1 cellular context compared by ENCODE assay signal in genomic region chr16:27191352-27191924, GRCh38.
TF ChIP-seq lines count a peak whose summit lies in the region.

No MANE protein-coding gene starts in this region.

TF ChIP-seq in K562, 482 proteins besides CTCF, POLR2A, EP300 and RAD21 (continued from another document):
- TF ChIP-seq ATF2 (CRISPR knock-in tag; IDR thresholded peaks at IDR 0.05) (no peak), ZNF707 (CRISPR knock-in tag; conservative IDR thresholded peaks at IDR 0.05) (no peak), ILK (tag; IDR thresholded peaks at IDR 0.05; ENCODE audit: borderline replicate concordance, low read depth) (no peak), LCOR (CRISPR knock-in tag; IDR thresholded peaks at IDR 0.05) (no peak), USF2 (CRISPR knock-in tag; IDR thresholded peaks at IDR 0.05) (peak; percentile 55; the same call in 1 of the 2 replicates), ID3 (CRISPR knock-in tag; IDR thresholded peaks at IDR 0.05) (no peak), ID3 (tag; IDR thresholded peaks at IDR 0.05) (no peak), CEBPB (tag; IDR thresholded peaks at IDR 0.05) (peak; percentile 84), ZNF12 (CRISPR knock-in tag; IDR thresholded peaks at IDR 0.05) (no peak), NR2C2 (CRISPR knock-in tag; IDR thresholded peaks at IDR 0.05) (no peak), NR2C2 (tag; IDR thresholded peaks at IDR 0.05) (no peak), SAFB (IDR thresholded peaks at IDR 0.05; ENCODE audit: borderline replicate concordance, low read depth, low read length) (no peak), HES1 (IDR thresholded peaks at IDR 0.05; ENCODE audit: low read depth) (no peak), USF1 (CRISPR knock-in tag; IDR thresholded peaks at IDR 0.05) (peak; percentile 70), ATF4 (CRISPR knock-in tag; IDR thresholded peaks at IDR 0.05) (no peak), ZBTB33 (CRISPR knock-in tag; IDR thresholded peaks at IDR 0.05) (no peak), ATF3 (IDR thresholded peaks at IDR 0.05) (peak; percentile 73), ATF3 (CRISPR knock-in tag; conservative IDR thresholded peaks at IDR 0.05) (no peak), FOXO4 (CRISPR knock-in tag; IDR thresholded peaks at IDR 0.05) (no peak), TSHZ1 (CRISPR knock-in tag; IDR thresholded peaks at IDR 0.05) (no peak), ADNP (tag; IDR thresholded peaks at IDR 0.05) (no peak), ZBTB43 (CRISPR knock-in tag; IDR thresholded peaks at IDR 0.05) (no peak), CEBPG (CRISPR knock-in tag; IDR thresholded peaks at IDR 0.05) (peak; percentile 59; the same call in 1 of the 2 replicates), CEBPG (tag; conservative IDR thresholded peaks at IDR 0.05 in 1 of 2, IDR thresholded peaks at IDR 0.05 in 1 of 2) (peak; percentile 82 to 83), ZNF561 (CRISPR knock-in tag; conservative IDR thresholded peaks at IDR 0.05) (no peak)
TF ChIP-seq in K562: peak in this region for 5.
